In genomic region chrX:107714196-107714811, GRCh38 we compare ENCODE assay signal across 8 cellular contexts.
A peak's percentile ranks its signal among the peaks of the same experiment; 100 is the strongest.
DNase-seq lines count a peak whose midpoint lies in the region; ATAC-seq and TF ChIP-seq lines count a peak whose summit lies in the region.

No MANE protein-coding gene starts in this region.

- peaks cover 18 to 47% of the 10 kb centered on the region in 2 donors for H3K4me1 ChIP-seq in thyroid gland

- no peaks in the 10 kb centered on the region for H3K27me3 Mint-ChIP-seq in activated CD8-positive, alpha-beta memory T cell treated with anti-CD3 and anti-CD28 coated beads, Interleukin-2, amount 10 ng/mL, durations not matched to agents 7 days and 5 days

- CTCF ChIA-PET in activated CD8-positive, alpha-beta memory T cell treated with anti-CD3 and anti-CD28 coated beads, Interleukin-2, amount 10 ng/mL, durations not matched to agents 7 days and 5 days (lab: Charles Lee): interaction anchor here (12.5 kb wide), 1 partner anchor 41 kb away, joined by 261 read pairs; no protein-coding TSS in a partner anchor

- 30 to 49% methylated on average over 4 to 9 of the region's 9 CpGs for WGBS in lower leg skin, 2 donors
- WGBS in thyroid gland, 2 donors: 29 to 30% methylated on average over 2 to 5 of the region's 9 CpGs

- H3K36me3 Mint-ChIP-seq in activated CD8-positive, alpha-beta memory T cell treated with anti-CD3 and anti-CD28 coated beads, Interleukin-2, amount 10 ng/mL, durations not matched to agents 7 days and 5 days: peaks cover 28% of the 10 kb centered on the region

- peak overlapping the region; percentile 99 for H3K27ac ChIP-seq in thyroid gland

- no peak for DNase-seq in activated CD8-positive, alpha-beta memory T cell treated with anti-CD3 and anti-CD28 coated beads, Interleukin-2, amount 10 ng/mL, durations not matched to agents 7 days and 5 days
- DNase-seq in activated CD8-positive, alpha-beta memory T cell treated with anti-CD3 and anti-CD28 coated beads, Interleukin-2, amount 50 U/mL, for 4 hours: no peak
- DNase-seq in astrocyte of the spinal cord (ENCODE audit: low read depth, low spot score) (peak; percentile 31), lower leg skin (ENCODE audit: low spot score in 2 of 2) (peak in 1 of 2 donors; percentile 86), thyroid gland (peak; percentile 57 to 68), NCI-H1930 (lab: John Stamatoyannopoulos, UW) (no peak), DMS153 treated with DMSO at 0.1 percent for 48 hours (lab: John Stamatoyannopoulos, UW; ENCODE audit: unreplicated experiment) (no peak)

- in situ Hi-C loops in astrocyte of the spinal cord (cut with HindIII; ENCODE audit: low sequenced_read_pairs): no loop called here

- H3K27ac Mint-ChIP-seq in activated CD8-positive, alpha-beta memory T cell treated with anti-CD3 and anti-CD28 coated beads, Interleukin-2, amount 10 ng/mL, durations not matched to agents 7 days and 5 days: peak overlapping the region; percentile 88

- TF ChIP-seq CTCF in astrocyte of the spinal cord (IDR thresholded peaks at IDR 0.05; ENCODE audit: low read depth, low read length): peak; percentile 22
- no peak for TF ChIP-seq CTCF in lower leg skin (IDR thresholded peaks at IDR 0.05)
- peak in 3 of 6 experiments; percentile 19 to 41 (median 37) for TF ChIP-seq CTCF in thyroid gland (IDR thresholded peaks at IDR 0.05)

- peaks cover 7 to 29% of the 10 kb centered on the region in 2 donors for H3K36me3 ChIP-seq in thyroid gland

- intact Hi-C loops in lower leg skin (cut with DNase I; ENCODE audit: low total_unique reads) (no loop called here), thyroid gland (cut with DNase I) (no loop called here)

- H3K9me3 Mint-ChIP-seq in activated CD8-positive, alpha-beta memory T cell treated with anti-CD3 and anti-CD28 coated beads, Interleukin-2, amount 10 ng/mL, durations not matched to agents 7 days and 5 days (ENCODE audit: low read depth): no peaks in the 10 kb centered on the region

- TF ChIP-seq POLR2A in lower leg skin (IDR thresholded peaks at IDR 0.05): no peak
- TF ChIP-seq POLR2A in thyroid gland (IDR thresholded peaks at IDR 0.05): no peak

- no peak for ATAC-seq in activated CD8-positive, alpha-beta memory T cell treated with anti-CD3 and anti-CD28 coated beads, Interleukin-2, amount 10 ng/mL, durations not matched to agents 7 days and 5 days
- no peak for ATAC-seq in HG03469 (IDR thresholded peaks at IDR 0.05; ENCODE audit: unreplicated experiment)

- peaks cover 65% of the 10 kb centered on the region for H3K4me1 Mint-ChIP-seq in activated CD8-positive, alpha-beta memory T cell treated with anti-CD3 and anti-CD28 coated beads, Interleukin-2, amount 10 ng/mL, durations not matched to agents 7 days and 5 days

- H3K27me3 ChIP-seq in thyroid gland: no peaks in the 10 kb centered on the region

- peak overlapping the region; percentile 96 for H3K4me3 Mint-ChIP-seq in activated CD8-positive, alpha-beta memory T cell treated with anti-CD3 and anti-CD28 coated beads, Interleukin-2, amount 10 ng/mL, durations not matched to agents 7 days and 5 days

- H3K4me3 ChIP-seq in astrocyte of the spinal cord (ENCODE audit: low read depth, low read length) (peak overlapping the region; percentile 58), lower leg skin (ENCODE audit: low read depth, poor library complexity, severe bottlenecking) (peak overlapping the region; percentile 78), thyroid gland (replicated peaks in 1 of 3) (peak overlapping the region in 2 of 3 donors; percentile 59 to 91)

- H3K9me3 ChIP-seq in thyroid gland: no peaks in the 10 kb centered on the region

Comparison
In these comparisons a context has a peak if more than half of its experiments do, and no peak if none do; other contexts are left out.
1. DNase-seq: peak in astrocyte of the spinal cord (single experiment) and thyroid gland (2 of 2); none in activated CD8-positive, alpha-beta memory T cell treated with anti-CD3 and anti-CD28 coated beads, Interleukin-2, amount 10 ng/mL, durations not matched to agents 7 days and 5 days (single experiment), activated CD8-positive, alpha-beta memory T cell treated with anti-CD3 and anti-CD28 coated beads, Interleukin-2, amount 50 U/mL, for 4 hours (single experiment), NCI-H1930 (0 of 2) and DMS153 treated with DMSO at 0.1 percent for 48 hours (single experiment).
2. Peak in every context shown above with its lines, with median percentiles within 50 percentile points of each other: H3K4me3 ChIP-seq.